In genomic region chr14:89519000-89519399, GRCh38 we compare ENCODE assay signal across 16 cellular contexts.
DNase-seq lines count a peak whose midpoint lies in the region; ATAC-seq and TF ChIP-seq lines count a peak whose summit lies in the region.
"Had no signal": no experiment of that assay in that cellular context is flagged by ENCODE, and none has a peak within 500 bp of the region (broad histone marks: within the 10 kb centered on the region; RNA-seq: fewer than 3 reads in every experiment).

No MANE protein-coding gene starts in this region.

- no peaks in the 10 kb centered on the region for H3K4me1 ChIP-seq in esophagus muscularis mucosa
- H3K4me1 ChIP-seq: BLaER1 treated with 17β-estradiol and CSF1 and Interleukin-3, amounts not matched to agents 10 nM and 100 nM; HAP-1 had no signal

- no peak for TF ChIP-seq EP300 in esophagus muscularis mucosa (IDR thresholded peaks at IDR 0.05)

- TF ChIP-seq CTCF in WTC11 (IDR thresholded peaks at IDR 0.05) (no peak), esophagus muscularis mucosa (IDR thresholded peaks at IDR 0.05) (no peak)

- H3K4me1 Mint-ChIP-seq in activated naive CD4-positive, alpha-beta T cell treated with anti-CD3 and anti-CD28 coated beads, Interleukin-2, amount 50 U/mL, for 24 hours = peaks cover 65% of the 10 kb centered on the region
- peaks cover 16% of the 10 kb centered on the region for H3K4me1 Mint-ChIP-seq in activated naive CD4-positive, alpha-beta T cell treated with anti-CD3 and anti-CD28 coated beads, Interleukin-2, amount 10 ng/mL, durations not matched to agents 7 days and 5 days
- H3K4me1 Mint-ChIP-seq in WTC11 = peaks cover 22% of the 10 kb centered on the region

- H3K9me3 ChIP-seq in esophagus muscularis mucosa = peaks cover 0 to 9% (median 6%) of the 10 kb centered on the region in 4 donors
- H3K9me3 ChIP-seq: HAP-1 had no signal

- H3K4me3 Mint-ChIP-seq in activated naive CD4-positive, alpha-beta T cell treated with anti-CD3 and anti-CD28 coated beads, Interleukin-2, amount 50 U/mL, for 24 hours = no peak overlapping the region
- H3K4me3 Mint-ChIP-seq in activated naive CD4-positive, alpha-beta T cell treated with anti-CD3 and anti-CD28 coated beads, Interleukin-2, amount 10 ng/mL, durations not matched to agents 7 days and 5 days = no peak overlapping the region
- H3K4me3 Mint-ChIP-seq in WTC11 = no peak overlapping the region

- CTCF ChIA-PET in activated naive CD4-positive, alpha-beta T cell treated with anti-CD3 and anti-CD28 coated beads, Interleukin-2, amount 10 ng/mL, durations not matched to agents 7 days and 5 days (lab: Charles Lee) = no interaction called here
- CTCF ChIA-PET in WTC11 (lab: Charles Lee) = no interaction called here

- H3K4me3 ChIP-seq in esophagus muscularis mucosa = no peak overlapping the region
- H3K4me3 ChIP-seq: BLaER1 treated with 17β-estradiol and CSF1 and Interleukin-3, amounts not matched to agents 10 nM and 100 nM; GM12878; HAP-1 had no signal

- ATAC-seq in WTC11 = no peak
- ATAC-seq in HG02623 (IDR thresholded peaks at IDR 0.05; ENCODE audit: unreplicated experiment) = no peak
- ATAC-seq in Right ventricle myocardium superior (ENCODE audit: poor library complexity) = no peak
- ATAC-seq: GM12878, HepG2 had no signal

- H3K9me3 Mint-ChIP-seq in activated naive CD4-positive, alpha-beta T cell treated with anti-CD3 and anti-CD28 coated beads, Interleukin-2, amount 50 U/mL, for 24 hours = peaks cover 14% of the 10 kb centered on the region
- peaks cover 19% of the 10 kb centered on the region for H3K9me3 Mint-ChIP-seq in activated naive CD4-positive, alpha-beta T cell treated with anti-CD3 and anti-CD28 coated beads, Interleukin-2, amount 10 ng/mL, durations not matched to agents 7 days and 5 days
- peaks cover 18% of the 10 kb centered on the region for H3K9me3 Mint-ChIP-seq in WTC11

- H3K27ac Mint-ChIP-seq in activated naive CD4-positive, alpha-beta T cell treated with anti-CD3 and anti-CD28 coated beads, Interleukin-2, amount 50 U/mL, for 24 hours = peak overlapping the region; percentile 47
- H3K27ac Mint-ChIP-seq in activated naive CD4-positive, alpha-beta T cell treated with anti-CD3 and anti-CD28 coated beads, Interleukin-2, amount 10 ng/mL, durations not matched to agents 7 days and 5 days = no peak overlapping the region
- 0 out of 2 replicates have a peak overlapping the region, but pooled peaks have one; percentile 29 for H3K27ac Mint-ChIP-seq in WTC11

- no peaks in the 10 kb centered on the region for H3K27me3 Mint-ChIP-seq in activated naive CD4-positive, alpha-beta T cell treated with anti-CD3 and anti-CD28 coated beads, Interleukin-2, amount 50 U/mL, for 24 hours
- H3K27me3 Mint-ChIP-seq in activated naive CD4-positive, alpha-beta T cell treated with anti-CD3 and anti-CD28 coated beads, Interleukin-2, amount 10 ng/mL, durations not matched to agents 7 days and 5 days = no peaks in the 10 kb centered on the region
- H3K27me3 Mint-ChIP-seq in WTC11 (ENCODE audit: low read depth) = no peaks in the 10 kb centered on the region
- H3K27me3 Mint-ChIP-seq: CD4-positive, CD25-positive, alpha-beta regulatory T cell had no signal

- DNase-seq in activated naive CD4-positive, alpha-beta T cell treated with anti-CD3 and anti-CD28 coated beads, Interleukin-2, amount 10 ng/mL, durations not matched to agents 7 days and 5 days = no peak
- DNase-seq in WTC11 (ENCODE audit: low spot score) (no peak), esophagus muscularis mucosa (ENCODE audit: extremely low spot score) (peak; percentile 55), GF-D8 (lab: John Stamatoyannopoulos, UW) (no peak), Right ventricle myocardium superior (no peak)
- no peak for DNase-seq in stimulated activated CD4-positive, alpha-beta T cell treated with anti-CD3 and anti-CD28 coated beads, Interleukin-1b, Interleukin-23, amount 100 ng/mL, for 48 hours
- DNase-seq: Calu3; CD4-positive, CD25-positive, alpha-beta regulatory T cell; DMS 273 treated with DMSO at 0.1 percent for 48 hours had no signal

- H3K27ac ChIP-seq in esophagus muscularis mucosa (replicated peaks in 1 of 4) = no peak overlapping the region
- H3K27ac ChIP-seq: 22Rv1; BLaER1 treated with 17β-estradiol and CSF1 and Interleukin-3, amounts not matched to agents 10 nM and 100 nM had no signal

- H3K36me3 ChIP-seq in esophagus muscularis mucosa = no peaks in the 10 kb centered on the region
- H3K36me3 ChIP-seq: HAP-1 had no signal

- no peaks in the 10 kb centered on the region for H3K27me3 ChIP-seq in esophagus muscularis mucosa
- H3K27me3 ChIP-seq: BLaER1 treated with 17β-estradiol and CSF1 and Interleukin-3, amounts not matched to agents 10 nM and 100 nM had no signal

- intact Hi-C loops in esophagus muscularis mucosa (cut with DNase I) (no loop called here), Right ventricle myocardium superior (cut with DNase I) (no loop called here)

- peaks cover 30% of the 10 kb centered on the region for H3K36me3 Mint-ChIP-seq in activated naive CD4-positive, alpha-beta T cell treated with anti-CD3 and anti-CD28 coated beads, Interleukin-2, amount 50 U/mL, for 24 hours
- peaks cover 59% of the 10 kb centered on the region for H3K36me3 Mint-ChIP-seq in activated naive CD4-positive, alpha-beta T cell treated with anti-CD3 and anti-CD28 coated beads, Interleukin-2, amount 10 ng/mL, durations not matched to agents 7 days and 5 days
- peaks cover 28% of the 10 kb centered on the region for H3K36me3 Mint-ChIP-seq in WTC11

- no peak for TF ChIP-seq POLR2A in esophagus muscularis mucosa (IDR thresholded peaks at IDR 0.05; ENCODE audit: low read depth)

- POLR2A ChIA-PET in WTC11 (lab: Charles Lee) = no interaction called here

- WGBS in esophagus muscularis mucosa = 92% methylated on average over 10 of the region's 10 CpGs

TF ChIP-seq in WTC11, 78 proteins besides CTCF, POLR2A, EP300 and RAD21 (continues in another document):
- no peak for TF ChIP-seq GABPB1 (CRISPR knock-in tag; IDR thresholded peaks at IDR 0.05)
- no peak for TF ChIP-seq PRRX2 (CRISPR knock-in tag; IDR thresholded peaks at IDR 0.05)
- TF ChIP-seq CDX4 (CRISPR knock-in tag; IDR thresholded peaks at IDR 0.05; ENCODE audit: borderline replicate concordance) = no peak
- no peak for TF ChIP-seq SOX15 (CRISPR knock-in tag; IDR thresholded peaks at IDR 0.05)
- TF ChIP-seq FOXP1 (CRISPR knock-in tag; IDR thresholded peaks at IDR 0.05; ENCODE audit: borderline replicate concordance) = no peak
- no peak for TF ChIP-seq TEAD1 (CRISPR knock-in tag; IDR thresholded peaks at IDR 0.05)
- no peak for TF ChIP-seq ATF2 (CRISPR knock-in tag; IDR thresholded peaks at IDR 0.05; ENCODE audit: borderline replicate concordance, low read depth)
- TF ChIP-seq MXD4 (CRISPR knock-in tag; IDR thresholded peaks at IDR 0.05; ENCODE audit: borderline replicate concordance) = no peak
- no peak for TF ChIP-seq E2F5 (CRISPR knock-in tag; IDR thresholded peaks at IDR 0.05)
- TF ChIP-seq NFATC4 (CRISPR knock-in tag; IDR thresholded peaks at IDR 0.05) = no peak
- TF ChIP-seq ZSCAN18 (CRISPR knock-in tag; IDR thresholded peaks at IDR 0.05) = no peak
- TF ChIP-seq, protein P1, sequence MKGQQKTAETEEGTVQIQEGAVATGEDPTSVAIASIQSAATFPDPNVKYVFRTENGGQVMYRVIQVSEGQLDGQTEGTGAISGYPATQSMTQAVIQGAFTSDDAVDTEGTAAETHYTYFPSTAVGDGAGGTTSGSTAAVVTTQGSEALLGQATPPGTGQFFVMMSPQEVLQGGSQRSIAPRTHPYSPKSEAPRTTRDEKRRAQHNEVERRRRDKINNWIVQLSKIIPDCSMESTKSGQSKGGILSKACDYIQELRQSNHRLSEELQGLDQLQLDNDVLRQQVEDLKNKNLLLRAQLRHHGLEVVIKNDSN (CRISPR knock-in tag; IDR thresholded peaks at IDR 0.05) = no peak
- TF ChIP-seq TCF7 (CRISPR knock-in tag; IDR thresholded peaks at IDR 0.05; ENCODE audit: low read depth) = no peak
